In the genomic region with DNA sequence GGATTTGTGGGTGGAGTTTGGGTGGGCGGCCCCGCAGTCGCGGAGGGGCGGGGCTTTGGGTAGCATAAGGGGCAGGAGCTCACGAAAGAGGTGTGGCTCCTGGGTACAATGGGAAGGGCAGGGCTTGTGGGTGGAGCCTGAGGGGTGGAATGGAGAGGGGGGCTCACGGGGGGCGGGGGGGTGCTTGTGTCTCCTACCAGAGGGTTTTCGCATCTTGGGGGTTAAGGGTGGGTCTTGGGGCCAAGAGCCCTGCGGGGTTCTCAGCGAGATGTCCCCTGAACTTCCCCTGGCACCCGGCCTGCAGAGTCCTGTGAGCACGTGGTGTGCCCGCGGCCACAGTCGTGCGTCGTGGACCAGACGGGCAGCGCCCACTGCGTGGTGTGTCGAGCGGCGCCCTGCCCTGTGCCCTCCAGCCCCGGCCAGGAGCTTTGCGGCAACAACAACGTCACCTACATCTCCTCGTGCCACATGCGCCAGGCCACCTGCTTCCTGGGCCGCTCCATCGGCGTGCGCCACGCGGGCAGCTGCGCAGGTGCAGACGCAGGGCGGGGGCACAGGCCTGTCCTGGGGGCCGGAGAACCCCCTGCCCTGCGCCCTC, we compare ENCODE assay signal across 6 cellular contexts. TPM values are rescaled to one million over a fixed set of nuclear protein-coding genes. Genes with fewer than 3 reads are reported as not detected.
DNase-seq lines count a peak whose midpoint lies in the region; ATAC-seq and TF ChIP-seq lines count a peak whose summit lies in the region.

No MANE protein-coding gene starts in this region.

- no peak for ATAC-seq in HG03378 (IDR thresholded peaks at IDR 0.05; ENCODE audit: unreplicated experiment)
- ATAC-seq in GM19455 (IDR thresholded peaks at IDR 0.05; ENCODE audit: unreplicated experiment), result no peak

- DNase-seq in D341Med (ENCODE audit: low spot score) (peak; percentile 95), Peyer's patch (peak in 2 of 3 donors; percentile 86 to 94), fibroblast of villous mesenchyme (ENCODE audit: low read depth) (no peak)
- DNase-seq in stimulated activated CD8-positive, alpha-beta memory T cell treated with anti-CD3 and anti-CD28 coated beads, Interleukin-15, amount 100 ng/mL, for 1 hour (ENCODE audit: low read depth), result peak; percentile 83

- peaks cover 0 to 33% (median 11%) of the 10 kb centered on the region in 4 donors for H3K4me1 ChIP-seq in Peyer's patch

- peak overlapping the region; percentile 72 to 95 (median 85) for H3K4me3 ChIP-seq in Peyer's patch
- peak overlapping the region; percentile 54 for H3K4me3 ChIP-seq in fibroblast of villous mesenchyme (ENCODE audit: low read depth, low read length)

- TF ChIP-seq CTCF in Peyer's patch (IDR thresholded peaks at IDR 0.05) (no peak), fibroblast of villous mesenchyme (IDR thresholded peaks at IDR 0.05; ENCODE audit: insufficient read depth, low read depth, low read length) (no peak)

- TF ChIP-seq POLR2A in Peyer's patch (IDR thresholded peaks at IDR 0.05), result no peak

- H3K27me3 ChIP-seq in Peyer's patch, result peaks cover 0 to 3% of the 10 kb centered on the region in 2 donors

- peak overlapping the region; percentile 76 to 96 (median 91) for H3K27ac ChIP-seq in Peyer's patch

- no peaks in the 10 kb centered on the region for H3K9me3 ChIP-seq in Peyer's patch

- no peaks in the 10 kb centered on the region for H3K36me3 ChIP-seq in Peyer's patch

RNA-seq across cellular contexts. Expression of gene FSTL3, which starts 4.9 kb away (rescaled TPM):
- 10 to 100 TPM; 13.8 to 94.9 (median 34.9) TPM for total RNA-seq in Peyer's patch
- 49.2 and 83.1 TPM in 2 replicates for total RNA-seq in fibroblast of villous mesenchyme

RNA-seq across cellular contexts. Expression of gene PRSS57, which starts 14.1 kb away (rescaled TPM):
- total RNA-seq in Peyer's patch (not detected), fibroblast of villous mesenchyme (not detected in 2 replicates)

RNA-seq across cellular contexts. Expression of gene RNF126, which starts 18.1 kb away (rescaled TPM):
- 100 to 1,000 TPM in 3 of 4 donors, 10 to 100 TPM in 1; 83.3 to 119 (median 115) TPM for total RNA-seq in Peyer's patch
- total RNA-seq in fibroblast of villous mesenchyme, result 30.7 and 50.3 TPM in 2 replicates

RNA-seq across cellular contexts. Expression of gene PALM, which starts 27.6 kb away (rescaled TPM):
- total RNA-seq in Peyer's patch (10 to 100 TPM in 3 of 4 donors, 1 to 10 TPM in 1; 7.5 to 33.8 (median 21.6) TPM), fibroblast of villous mesenchyme (0.32 and 1.7 TPM in 2 replicates)

RNA-seq across cellular contexts. Expression of gene FGF22, which starts 41.4 kb away (rescaled TPM):
- total RNA-seq in Peyer's patch (not detected), fibroblast of villous mesenchyme (not detected in 2 replicates)
